14 cellular contexts compared by ENCODE assay signal in the genomic region with DNA sequence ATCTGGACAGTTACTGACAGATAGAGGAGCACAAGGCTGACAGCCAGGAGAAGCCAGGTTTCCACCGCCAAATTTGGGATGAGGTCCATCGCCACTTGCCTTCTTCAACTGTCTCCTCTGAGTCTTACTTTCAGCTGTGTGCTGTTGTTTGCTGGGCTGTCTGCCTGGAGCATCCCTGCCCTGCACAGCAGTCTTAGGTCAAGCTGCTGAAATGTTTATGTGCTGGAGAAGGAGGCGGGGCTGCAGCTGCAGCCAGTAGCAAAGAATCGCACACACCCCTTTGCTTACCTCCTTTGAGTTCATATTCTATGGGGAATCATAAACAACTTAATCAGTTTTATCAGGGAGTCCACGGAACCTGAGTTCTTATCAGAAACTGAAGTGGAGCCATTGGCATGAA. TPM values are rescaled to one million over a fixed set of nuclear protein-coding genes. Genes with fewer than 3 reads are reported as not detected.
DNase-seq lines count a peak whose midpoint lies in the region; ATAC-seq and TF ChIP-seq lines count a peak whose summit lies in the region.
"Had no signal": no experiment of that assay in that cellular context is flagged by ENCODE, and none has a peak within 500 bp of the region (broad histone marks: within the 10 kb centered on the region; RNA-seq: fewer than 3 reads in every experiment).

No MANE protein-coding gene starts in this region.

- no peak for DNase-seq in IMR-90
- DNase-seq in choroid plexus epithelial cell (ENCODE audit: low read depth) = peak; percentile 4
- DNase-seq in mesothelial cell of epicardium (ENCODE audit: low spot score in 2 of 2, unreplicated experiment in 2 of 2) = no peak
- DNase-seq in upper lobe of left lung = no peak
- no peak for DNase-seq in left ventricle myocardium inferior
- DNase-seq in DMS53 treated with DMSO at 0.1 percent for 48 hours (lab: John Stamatoyannopoulos, UW; ENCODE audit: unreplicated experiment) = no peak
- no peak for DNase-seq in DMS 273 (lab: John Stamatoyannopoulos, UW; ENCODE audit: unreplicated experiment)
- DNase-seq: Kasumi-1, NCI-H2029, NCI-H2171, NCI-H510A, NCI-H774, SHP77 had no signal

- no peak overlapping the region for H2BK5ac ChIP-seq in IMR-90 (ENCODE audit: low read depth, low read length, poor library complexity, severe bottlenecking)

- H3K27me3 Mint-ChIP-seq in mesothelial cell of epicardium (ENCODE audit: low read depth) = peaks cover 3% of the 10 kb centered on the region

- no peak overlapping the region for H2AFZ ChIP-seq in IMR-90 (replicated peaks; ENCODE audit: low read length, poor library complexity)

- no peak overlapping the region for H2AK9ac ChIP-seq in IMR-90 (replicated peaks; ENCODE audit: low read depth, low read length, poor library complexity)

- peaks cover 33% of the 10 kb centered on the region for H3K4me1 Mint-ChIP-seq in mesothelial cell of epicardium

- H2BK15ac ChIP-seq in IMR-90 (ENCODE audit: low read depth, low read length) = no peak overlapping the region

- H3K36me3 ChIP-seq in IMR-90 (ENCODE audit: control insufficient read depth, insufficient read depth, low read length) = no peaks in the 10 kb centered on the region
- H3K36me3 ChIP-seq in upper lobe of left lung = no peaks in the 10 kb centered on the region
- no peaks in the 10 kb centered on the region for H3K36me3 ChIP-seq in left ventricle myocardium inferior

- no TSS peak for BruUV-seq in IMR-90 (replicated peaks; lab: Mats Ljungman, UMichigan)

- TF ChIP-seq EP300 in upper lobe of left lung (IDR thresholded peaks at IDR 0.05) = no peak

- H2AK5ac ChIP-seq in IMR-90 (ENCODE audit: low read depth, low read length) = no peak overlapping the region

- no peak for TF ChIP-seq CTCF in IMR-90 (conservative IDR thresholded peaks at IDR 0.05; ENCODE audit: low read depth, low read length)
- no peak for TF ChIP-seq CTCF in choroid plexus epithelial cell (conservative IDR thresholded peaks at IDR 0.05; ENCODE audit: low read depth, low read length)
- TF ChIP-seq CTCF in mesothelial cell of epicardium (IDR thresholded peaks at IDR 0.05; ENCODE audit: unreplicated experiment) = no peak
- no peak for TF ChIP-seq CTCF in upper lobe of left lung (IDR thresholded peaks at IDR 0.05)
- TF ChIP-seq CTCF in left ventricle myocardium inferior (IDR thresholded peaks at IDR 0.05; ENCODE audit: borderline replicate concordance) = no peak

- H3K4me2 ChIP-seq in IMR-90 (ENCODE audit: low read depth, low read length) = no peak overlapping the region

- no peaks in the 10 kb centered on the region for H3K9me1 ChIP-seq in IMR-90 (ENCODE audit: insufficient read depth, low read length)

- H4K8ac ChIP-seq in IMR-90 (ENCODE audit: low read depth in 2 of 2, low read length in 2 of 2) = no peak overlapping the region

- H3K4me3 ChIP-seq in IMR-90 (ENCODE audit: insufficient read depth, low read depth, low read length) (no peak overlapping the region), choroid plexus epithelial cell (ENCODE audit: low read depth, low read length) (no peak overlapping the region), upper lobe of left lung (peak overlapping the region in 1 of 4 donors; percentile 1), left ventricle myocardium inferior (no peak overlapping the region)

- H3K56ac ChIP-seq in IMR-90 (ENCODE audit: extremely low read depth, insufficient read depth, low read length) = no peak overlapping the region

- H3K4ac ChIP-seq in IMR-90 (ENCODE audit: low read depth, low read length) = no peak overlapping the region

- H3K4me1 ChIP-seq in IMR-90 (ENCODE audit: control insufficient read depth, insufficient read depth, low read length) (no peaks in the 10 kb centered on the region), upper lobe of left lung (peaks cover 0 to 5% (median 0%) of the 10 kb centered on the region in 4 donors), left ventricle myocardium inferior (no peaks in the 10 kb centered on the region)

- no peak for TF ChIP-seq POLR2A in IMR-90 (IDR thresholded peaks at IDR 0.05; ENCODE audit: low read depth, low read length)
- TF ChIP-seq POLR2A in upper lobe of left lung (IDR thresholded peaks at IDR 0.05) = no peak

- ATAC-seq in IMR-90 (ENCODE audit: low read depth) (peak; percentile 54; the same call in 1 of the 2 replicates), upper lobe of left lung (ENCODE audit: low FRiP score in 2 of 2) (no peak)

- H3K9me3 Mint-ChIP-seq in mesothelial cell of epicardium = peaks cover 9% of the 10 kb centered on the region

- H3K9me3 ChIP-seq in IMR-90 (ENCODE audit: control insufficient read depth, insufficient read depth, low read length) (no peaks in the 10 kb centered on the region), upper lobe of left lung (no peaks in the 10 kb centered on the region), left ventricle myocardium inferior (replicated peaks) (peaks cover 5% of the 10 kb centered on the region)

- H2BK120ac ChIP-seq in IMR-90 (ENCODE audit: low read depth, low read length) = no peak overlapping the region

- no peak overlapping the region for H3K23ac ChIP-seq in IMR-90 (ENCODE audit: low read depth, low read length)

- CTCF ChIA-PET in IMR-90 (lab: Yijun Ruan, JAX) = no interaction called here

- H3K27ac Mint-ChIP-seq in mesothelial cell of epicardium = peak overlapping the region; percentile 77

- POLR2A ChIA-PET in IMR-90 (lab: Charles Lee; ENCODE audit: unreplicated experiment) = no interaction called here

- intact Hi-C loops in IMR-90 (cut with micrococcal nuclease) (no loop called here), left ventricle myocardium inferior (cut with micrococcal nuclease) (no loop called here)

- no peak overlapping the region for H4K91ac ChIP-seq in IMR-90 (ENCODE audit: insufficient read depth, low read depth, low read length)

- in situ Hi-C loops in IMR-90 (cut with MboI; ENCODE audit: low sequenced_read_pairs) = no loop called here

- H3K79me1 ChIP-seq in IMR-90 (ENCODE audit: low read depth in 1 of 2, low read length in 2 of 2) = no peaks in the 10 kb centered on the region

- H3K9ac ChIP-seq in IMR-90 (ENCODE audit: low read depth, low read length) = no peak overlapping the region

- no peak overlapping the region for H3K18ac ChIP-seq in IMR-90 (ENCODE audit: low read depth, low read length)

- no peak overlapping the region for H3K4me3 Mint-ChIP-seq in mesothelial cell of epicardium

- H3K27me3 ChIP-seq in IMR-90 (ENCODE audit: control insufficient read depth, insufficient read depth, low read length) = no peaks in the 10 kb centered on the region; the same call in 1 of the 2 replicates
- no peaks in the 10 kb centered on the region for H3K27me3 ChIP-seq in upper lobe of left lung
- H3K27me3 ChIP-seq in left ventricle myocardium inferior (ENCODE audit: low read depth) = no peaks in the 10 kb centered on the region

- no peak for TF ChIP-seq RAD21 in IMR-90 (IDR thresholded peaks at IDR 0.05; ENCODE audit: low read length)

- H3K36me3 Mint-ChIP-seq in mesothelial cell of epicardium = no peaks in the 10 kb centered on the region

- no peak overlapping the region for H2BK20ac ChIP-seq in IMR-90 (ENCODE audit: low read depth, low read length)

- H3K27ac ChIP-seq in IMR-90 (ENCODE audit: insufficient read depth, low read length) (no peak overlapping the region), upper lobe of left lung (peak overlapping the region in 3 of 4 donors; percentile 48 to 58 (median 49)), left ventricle myocardium inferior (replicated peaks) (no peak overlapping the region)
- H3K27ac ChIP-seq: C4-2B had no signal

- no peaks in the 10 kb centered on the region for H4K20me1 ChIP-seq in IMR-90 (ENCODE audit: insufficient read depth, low read length)

- no peak overlapping the region for H3K14ac ChIP-seq in IMR-90 (replicated peaks; ENCODE audit: low read depth, low read length)

- H4K5ac ChIP-seq in IMR-90 (ENCODE audit: low read depth, low read length) = no peak overlapping the region

- WGBS in IMR-90 (ENCODE audit: extremely low coverage in 2 of 2, insufficient read length in 1 of 2), 2 experiments = 29% methylated on average over 1 of the region's 5 CpGs; no CpG with 5 or more reads in 1 of the 2 experiments
- WGBS in upper lobe of left lung, 2 donors = 38 to 49% methylated on average over 5 of the region's 5 CpGs

- dilution Hi-C loops in IMR-90 (cut with HindIII; ENCODE audit: low sequenced_read_pairs, unreplicated experiment) = no loop called here

TF ChIP-seq in IMR-90, 13 proteins besides CTCF, POLR2A, EP300 and RAD21 (continues in another document):
- no peak for TF ChIP-seq RFX5 (IDR thresholded peaks at IDR 0.05; ENCODE audit: low read depth, low read length)
- no peak for TF ChIP-seq RCOR1 (IDR thresholded peaks at IDR 0.05; ENCODE audit: insufficient replicate concordance, low read length)
- no peak for TF ChIP-seq FOS (IDR thresholded peaks at IDR 0.05; ENCODE audit: low read depth, low read length)
- no peak for TF ChIP-seq BHLHE40 (IDR thresholded peaks at IDR 0.05; ENCODE audit: low read depth, low read length)
- no peak for TF ChIP-seq SMC3 (IDR thresholded peaks at IDR 0.05; ENCODE audit: low read depth, low read length)
- no peak for TF ChIP-seq MAZ (IDR thresholded peaks at IDR 0.05; ENCODE audit: borderline replicate concordance, low read depth, low read length)
- TF ChIP-seq, protein P1, sequence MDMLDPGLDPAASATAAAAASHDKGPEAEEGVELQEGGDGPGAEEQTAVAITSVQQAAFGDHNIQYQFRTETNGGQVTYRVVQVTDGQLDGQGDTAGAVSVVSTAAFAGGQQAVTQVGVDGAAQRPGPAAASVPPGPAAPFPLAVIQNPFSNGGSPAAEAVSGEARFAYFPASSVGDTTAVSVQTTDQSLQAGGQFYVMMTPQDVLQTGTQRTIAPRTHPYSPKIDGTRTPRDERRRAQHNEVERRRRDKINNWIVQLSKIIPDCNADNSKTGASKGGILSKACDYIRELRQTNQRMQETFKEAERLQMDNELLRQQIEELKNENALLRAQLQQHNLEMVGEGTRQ (IDR thresholded peaks at IDR 0.05; ENCODE audit: low read depth, low read length) = no peak
- TF ChIP-seq MAFK (IDR thresholded peaks at IDR 0.05; ENCODE audit: low read depth, low read length) = no peak

RNA-seq across cellular contexts. Expression of a gene that starts 20.1 kb away (rescaled TPM):
- total RNA-seq in IMR-90 (2012; rRNA removed) = not detected in 2 replicates
- not detected in 2 replicates for polyA plus RNA-seq in IMR-90 (2012; rRNA removed)
- not detected in 2 replicates for polyA plus RNA-seq in IMR-90 (2012; cell fraction: cytosol; rRNA removed)
- 0.23 TPM in 1 of 2 replicates, not detected in the other for polyA plus RNA-seq in IMR-90 (2012; cell fraction: nucleus; rRNA removed; ENCODE audit: low replicate concordance)
- total RNA-seq in mesothelial cell of epicardium = 9.0 to 10.1 TPM (median 9.2 TPM) in 3 replicates
- total RNA-seq in upper lobe of left lung = 10 to 100 TPM in 5 of 6 donors, 1 to 10 TPM in 1; 8.0 to 25.2 (median 14.2) TPM
- not detected for total RNA-seq in left ventricle myocardium inferior

RNA-seq across cellular contexts. Expression of a gene that starts 35.0 kb away (rescaled TPM):
- total RNA-seq in IMR-90 (2012; rRNA removed) (not detected in 2 replicates), mesothelial cell of epicardium (0.33 TPM in 1 of 3 replicates, not detected in the others), upper lobe of left lung (1 to 10 TPM in 4 of 6 donors, under 1 TPM in 1, not detected in 1; 0.69 to 1.7 (median 1.1) TPM), left ventricle myocardium inferior (not detected)
- not detected in 2 replicates for polyA plus RNA-seq in IMR-90 (2012; rRNA removed)
- 0.02 TPM in 1 of 2 replicates, not detected in the other for polyA plus RNA-seq in IMR-90 (2012; cell fraction: cytosol; rRNA removed)
- polyA plus RNA-seq in IMR-90 (2012; cell fraction: nucleus; rRNA removed; ENCODE audit: low replicate concordance) = 0.07 TPM in 1 of 2 replicates, not detected in the other

Comparison
In these comparisons a context has a peak if more than half of its experiments do, and no peak if none do; other contexts are left out.
1. H3K27ac ChIP-seq: peak in upper lobe of left lung (3 of 4); none in IMR-90 (single experiment) and left ventricle myocardium inferior (single experiment).